Comparison of ENCODE assay signal across 20 cellular contexts in the genomic region with DNA sequence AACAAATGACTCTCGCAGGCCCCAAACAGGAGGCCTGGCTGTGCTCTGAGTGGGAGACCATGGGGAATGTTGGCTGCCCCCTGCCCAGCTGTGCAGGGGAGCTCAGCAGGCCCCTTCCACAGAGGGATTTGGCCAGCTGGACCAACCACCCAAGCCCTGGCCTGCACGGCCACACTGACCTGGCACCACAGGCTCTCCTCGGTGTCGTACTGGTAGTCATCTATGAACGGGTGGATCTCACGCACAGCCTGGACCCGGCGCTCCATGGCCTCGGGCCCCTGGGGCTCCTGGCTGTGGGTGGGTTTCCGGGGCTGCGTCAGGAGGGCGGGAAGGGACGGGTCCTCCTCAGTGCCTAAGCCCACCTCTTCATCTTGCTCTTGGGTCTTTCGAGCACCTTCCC.
DNase-seq lines count a peak whose midpoint lies in the region; ATAC-seq and TF ChIP-seq lines count a peak whose summit lies in the region.
"Had no signal": no experiment of that assay in that cellular context is flagged by ENCODE, and none has a peak within 500 bp of the region (broad histone marks: within the 10 kb centered on the region; RNA-seq: fewer than 3 reads in every experiment).

No MANE protein-coding gene starts in this region.

- H3K27me3 ChIP-seq in heart right ventricle (no peaks in the 10 kb centered on the region), neuronal stem cell (ENCODE audit: control insufficient read depth in 3 of 3, insufficient read depth in 3 of 3, low read depth in 1 of 3, low read length in 3 of 3) (no peaks in the 10 kb centered on the region)

- peak overlapping the region; percentile 44 for H3K9ac ChIP-seq in neuronal stem cell (ENCODE audit: low read depth, low read length, poor library complexity)

- H3K27me3 Mint-ChIP-seq in endothelial cell (ENCODE audit: unreplicated experiment) = no peaks in the 10 kb centered on the region
- H3K27me3 Mint-ChIP-seq: IgD-negative memory B cell had no signal

- H3K18ac ChIP-seq in neuronal stem cell (ENCODE audit: low read length) = no peak overlapping the region

- no peaks in the 10 kb centered on the region for H3K9me3 ChIP-seq in heart right ventricle
- no peaks in the 10 kb centered on the region for H3K9me3 ChIP-seq in neuronal stem cell (replicated peaks in 1 of 2; ENCODE audit: control insufficient read depth in 2 of 2, insufficient read depth in 1 of 2, low read depth in 1 of 2, low read length in 2 of 2)
- H3K9me3 ChIP-seq: HAP-1 had no signal

- in situ Hi-C loops in GM13976 (cut with MboI; ENCODE audit: low sequenced_read_pairs, unreplicated experiment) = no loop called here

- H3K36me3 ChIP-seq in heart right ventricle (peaks cover 0 to 83% (median 55%) of the 10 kb centered on the region in 9 donors), neuronal stem cell (replicated peaks in 1 of 2; ENCODE audit: control insufficient read depth in 2 of 2, insufficient read depth in 2 of 2, low read length in 2 of 2) (peaks cover 75 to 98% of the 10 kb centered on the region in 2 donors)

- no peak overlapping the region for H3K14ac ChIP-seq in neuronal stem cell (ENCODE audit: low read length)

- no peaks in the 10 kb centered on the region for H3K9me3 Mint-ChIP-seq in endothelial cell (ENCODE audit: unreplicated experiment)
- H3K9me3 Mint-ChIP-seq: IgD-negative memory B cell had no signal

- no peak overlapping the region for H2BK120ac ChIP-seq in neuronal stem cell (ENCODE audit: low read depth, low read length)

- H3K23ac ChIP-seq in neuronal stem cell (ENCODE audit: low read depth, low read length, poor library complexity) = peak overlapping the region; percentile 20

- H3K27ac ChIP-seq in heart right ventricle (no peak overlapping the region), neuronal stem cell (replicated peaks; ENCODE audit: low read length) (no peak overlapping the region)
- H3K27ac ChIP-seq: HL-60 had no signal

- ATAC-seq in left cardiac atrium (no peak), heart right ventricle (no peak)
- ATAC-seq: PC-3 had no signal

- H2AFZ ChIP-seq in neuronal stem cell (ENCODE audit: low read length) = no peak overlapping the region

- H3K4me3 ChIP-seq in heart right ventricle (no peak overlapping the region), neuronal stem cell (ENCODE audit: low read length in 2 of 2) (no peak overlapping the region)
- H3K4me3 ChIP-seq: HAP-1 had no signal

- no peak overlapping the region for H2BK15ac ChIP-seq in neuronal stem cell (ENCODE audit: low read length)

- TF ChIP-seq CTCF in heart right ventricle (IDR thresholded peaks at IDR 0.05) = no peak
- no peak for TF ChIP-seq CTCF in endothelial cell (IDR thresholded peaks at IDR 0.05; ENCODE audit: unreplicated experiment)
- no peak for TF ChIP-seq CTCF in GM13976 (IDR thresholded peaks at IDR 0.05; ENCODE audit: borderline replicate concordance, control extremely low read depth, extremely low read depth, insufficient read depth, missing control alignments)

- H3K27ac Mint-ChIP-seq in endothelial cell (ENCODE audit: unreplicated experiment) = no peak overlapping the region

- H2BK5ac ChIP-seq in neuronal stem cell (ENCODE audit: low read length) = no peak overlapping the region

- 98 to 100% methylated on average over 14 of the region's 14 CpGs for WGBS in heart right ventricle, 2 donors
- WGBS in neuronal stem cell (ENCODE audit: extremely low coverage in 2 of 2, insufficient read length in 2 of 2, insufficient replicate concordance in 1 of 2), 2 donors = no CpG with 5 or more reads among the region's 14 CpGs

- no peak overlapping the region for H4K91ac ChIP-seq in neuronal stem cell (ENCODE audit: low read depth, low read length, poor library complexity)

- no peak overlapping the region for H4K8ac ChIP-seq in neuronal stem cell (ENCODE audit: low read depth, low read length)

- H3K4ac ChIP-seq in neuronal stem cell (ENCODE audit: low read length) = no peak overlapping the region

- H2BK12ac ChIP-seq in neuronal stem cell (ENCODE audit: low read length) = no peak overlapping the region

- H3K4me2 ChIP-seq in neuronal stem cell (ENCODE audit: insufficient read depth, low read length, poor library complexity, severe bottlenecking) = no peak overlapping the region

- peaks cover 19 to 58% (median 45%) of the 10 kb centered on the region in 9 donors for H3K4me1 ChIP-seq in heart right ventricle
- peaks cover 2 to 6% of the 10 kb centered on the region in 2 donors for H3K4me1 ChIP-seq in neuronal stem cell (ENCODE audit: control insufficient read depth in 2 of 2, insufficient read depth in 1 of 2, low read depth in 1 of 2, low read length in 2 of 2)
- H3K4me1 ChIP-seq: HAP-1 had no signal

- H3K36me3 Mint-ChIP-seq in endothelial cell (ENCODE audit: low read depth, unreplicated experiment) = peaks cover 64% of the 10 kb centered on the region

- no peak overlapping the region for H2AK5ac ChIP-seq in neuronal stem cell (ENCODE audit: low read depth, low read length)

- intact Hi-C loops in left cardiac atrium (cut with DNase I) (no loop called here), heart right ventricle (cut with DNase I) (loop anchor here in 2 of 10 donors (5.0 to 10.0 kb wide), 2 partner anchors 34 to 136 kb away; no protein-coding TSS in a partner anchor)

- DNase-seq in left cardiac atrium (peak; percentile 11), heart right ventricle (no peak), endothelial cell (ENCODE audit: low spot score) (no peak), neuronal stem cell (ENCODE audit: low spot score) (no peak), GM13976 (ENCODE audit: low spot score) (no peak), HPDE6-E6E7 (ENCODE audit: extremely low spot score) (no peak)
- DNase-seq in stimulated activated CD8-positive, alpha-beta memory T cell treated with anti-CD3 and anti-CD28 coated beads, Interleukin-4, amount 100 ng/mL, for 48 hours = no peak
- DNase-seq: ACHN, C1 segment of cervical spinal cord, DMS 273 treated with DMSO at 0.1 percent for 48 hours, Karpas-422, NCI-H1436, NCI-H2029, NCI-H345, NCI-H524 treated with DMSO at 0.1 percent for 48 hours, PC-3, RPMI8226 had no signal

- peaks cover 37% of the 10 kb centered on the region for H3K4me1 Mint-ChIP-seq in endothelial cell (ENCODE audit: unreplicated experiment)

- peaks cover 5% of the 10 kb centered on the region for H3K79me1 ChIP-seq in neuronal stem cell (ENCODE audit: low read depth, low read length)

- H3K4me3 Mint-ChIP-seq in endothelial cell (ENCODE audit: unreplicated experiment) = peak overlapping the region; percentile 69
